In the genomic region with DNA sequence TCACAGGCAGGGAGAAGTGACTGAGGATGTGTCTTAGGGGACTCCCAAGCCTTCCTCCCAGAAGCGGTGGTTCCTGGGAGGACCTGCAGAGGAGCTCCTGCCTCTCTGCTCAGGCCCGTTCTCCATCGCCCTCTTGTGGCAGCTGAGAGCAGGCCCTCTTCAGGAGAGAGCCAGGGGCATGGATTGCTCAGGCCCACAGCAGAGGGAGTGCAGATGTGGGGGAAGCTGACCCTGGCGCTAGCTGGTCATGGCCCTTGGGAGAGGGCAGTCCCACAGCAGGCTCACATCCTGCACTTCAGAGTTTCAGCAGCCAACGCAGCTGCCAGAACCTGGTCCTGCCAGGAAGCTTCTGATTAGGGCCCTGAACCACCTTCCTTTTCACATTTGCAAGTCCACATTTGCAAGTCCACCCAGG, we compare ENCODE assay signal across 8 cellular contexts.
DNase-seq lines count a peak whose midpoint lies in the region; ATAC-seq and TF ChIP-seq lines count a peak whose summit lies in the region.

No MANE protein-coding gene starts in this region.

- peak; percentile 69 for ATAC-seq in HG02798 (IDR thresholded peaks at IDR 0.05; ENCODE audit: poor library complexity, unreplicated experiment)
- ATAC-seq in activated CD4-positive, CD25-positive, alpha-beta regulatory T cell treated with anti-CD3 and anti-CD28 coated beads, Interleukin-2, amount 50 U/mL, for 24 hours, result peak; percentile 69 to 70

- DNase-seq in NCI-H146 (lab: John Stamatoyannopoulos, UW), result peak; percentile 39
- no peak for DNase-seq in NCI-H146 treated with DMSO at 0.1 percent for 48 hours (lab: John Stamatoyannopoulos, UW; ENCODE audit: unreplicated experiment)
- DNase-seq in NCI-H2196 treated with DMSO at 0.1 percent for 48 hours (lab: John Stamatoyannopoulos, UW; ENCODE audit: unreplicated experiment), result peak; percentile 27
- peak; percentile 88 for DNase-seq in choroid plexus epithelial cell (ENCODE audit: low read depth)
- peak; percentile 74 for DNase-seq in lung microvascular endothelial cell (ENCODE audit: low read depth in 2 of 2)
- DNase-seq in stimulated activated CD8-positive, alpha-beta memory T cell treated with anti-CD3 and anti-CD28 coated beads, Interleukin-7, amount 100 ng/mL, for 1 hour (ENCODE audit: low read depth in 2 of 2), result peak; percentile 48 to 55

- no peak overlapping the region for H3K4me3 ChIP-seq in choroid plexus epithelial cell (ENCODE audit: low read depth, low read length)

- peak; percentile 91 for TF ChIP-seq CTCF in choroid plexus epithelial cell (conservative IDR thresholded peaks at IDR 0.05; ENCODE audit: low read depth, low read length)
